ENCODE assay signal across 27 cellular contexts in the genomic region with DNA sequence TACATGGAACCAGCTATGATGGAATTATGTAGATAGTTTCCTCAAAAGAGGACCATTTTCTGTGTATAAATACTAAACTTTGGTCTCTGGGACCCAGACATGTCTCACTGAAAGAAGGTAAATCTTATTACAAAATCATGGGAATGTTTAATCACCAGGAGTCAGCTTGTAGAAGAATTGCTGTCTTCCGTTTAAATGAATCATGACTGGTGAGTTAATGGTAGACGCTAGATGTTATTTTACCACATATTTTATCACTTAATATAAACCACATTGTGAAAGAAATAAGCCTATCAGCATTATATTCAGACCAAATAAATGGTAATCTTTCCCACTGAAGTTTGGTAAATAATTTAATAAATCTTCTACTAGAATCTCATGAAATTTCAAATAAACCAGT.
"Had no signal": no experiment of that assay in that cellular context is flagged by ENCODE, and none has a peak within 500 bp of the region (broad histone marks: within the 10 kb centered on the region; RNA-seq: fewer than 3 reads in every experiment).

No MANE protein-coding gene starts in this region.

- H3K27me3 ChIP-seq: breast epithelium, SJSA1 had no signal

- DNase-seq: activated CD4-positive, alpha-beta memory T cell treated with anti-CD3 and anti-CD28 coated beads for 36 hours; activated CD4-positive, alpha-beta T cell treated with anti-CD3 and anti-CD28 coated beads, Interleukin-2, amount 10 ng/mL, durations not matched to agents 7 days and 5 days; activated CD4-positive, CD25-positive, alpha-beta regulatory T cell; activated gamma-delta T cell; activated naive CD4-positive, alpha-beta T cell treated with anti-CD3 and anti-CD28 coated beads, Interleukin-2, amount 10 ng/mL, durations not matched to agents 7 days and 5 days; activated naive CD8-positive, alpha-beta T cell treated with anti-CD3 and anti-CD28 coated beads for 36 hours; activated T-cell treated with anti-CD3 and anti-CD28 coated beads for 4 hours; activated T-cell treated with anti-CD3 and anti-CD28 coated beads, Interleukin-2, amount 50 U/mL, for 48 hours; aorta; caudate nucleus; NCI-H1048; NCI-H146; NCI-H2081 treated with DMSO at 0.1 percent for 48 hours; NCI-H2227 treated with DMSO at 0.1 percent for 48 hours; NCI-H69; NK-92 treated with Interleukin-12 subunit alpha and Interleukin-12 subunit beta, amount 100 ng/mL, for 24 hours; OCI-M1; Right ventricle myocardium superior; T-helper 17 cell; T-helper 9 cell had no signal

- H3K4me1 Mint-ChIP-seq: activated CD4-positive, alpha-beta T cell treated with anti-CD3 and anti-CD28 coated beads, Interleukin-2, amount 10 ng/mL, durations not matched to agents 7 days and 5 days; activated naive CD4-positive, alpha-beta T cell treated with anti-CD3 and anti-CD28 coated beads, Interleukin-2, amount 10 ng/mL, durations not matched to agents 7 days and 5 days; activated naive CD8-positive, alpha-beta T cell treated with anti-CD3 and anti-CD28 coated beads for 36 hours; activated T-helper 17 cell treated with anti-CD3 and anti-CD28 coated beads, Interleukin-2, amount 50 U/mL, for 72 hours; T-helper 17 cell had no signal

- H3K4me3 Mint-ChIP-seq: activated CD4-positive, alpha-beta memory T cell treated with anti-CD3 and anti-CD28 coated beads for 36 hours; activated CD4-positive, alpha-beta T cell treated with anti-CD3 and anti-CD28 coated beads, Interleukin-2, amount 10 ng/mL, durations not matched to agents 7 days and 5 days; activated naive CD4-positive, alpha-beta T cell treated with anti-CD3 and anti-CD28 coated beads, Interleukin-2, amount 10 ng/mL, durations not matched to agents 7 days and 5 days; activated naive CD8-positive, alpha-beta T cell treated with anti-CD3 and anti-CD28 coated beads for 36 hours; activated T-helper 17 cell treated with anti-CD3 and anti-CD28 coated beads, Interleukin-2, amount 50 U/mL, for 72 hours; T-helper 17 cell had no signal

- H3K4me1 ChIP-seq: breast epithelium, SJSA1 had no signal

- ATAC-seq: activated T-helper 17 cell treated with anti-CD3 and anti-CD28 coated beads, Interleukin-2, amount 50 U/mL, for 72 hours; Panc1; SK-N-SH treated with all-trans-retinoic acid at 6 μM for 48 hours; T-helper 17 cell had no signal

- H3K9me3 Mint-ChIP-seq: activated CD4-positive, alpha-beta memory T cell treated with anti-CD3 and anti-CD28 coated beads for 36 hours; activated CD4-positive, alpha-beta T cell treated with anti-CD3 and anti-CD28 coated beads, Interleukin-2, amount 10 ng/mL, durations not matched to agents 7 days and 5 days; activated T-helper 17 cell treated with anti-CD3 and anti-CD28 coated beads, Interleukin-2, amount 50 U/mL, for 72 hours had no signal

- H3K27ac Mint-ChIP-seq: activated CD4-positive, alpha-beta memory T cell treated with anti-CD3 and anti-CD28 coated beads for 36 hours; activated CD4-positive, alpha-beta T cell treated with anti-CD3 and anti-CD28 coated beads, Interleukin-2, amount 10 ng/mL, durations not matched to agents 7 days and 5 days; activated naive CD4-positive, alpha-beta T cell treated with anti-CD3 and anti-CD28 coated beads, Interleukin-2, amount 10 ng/mL, durations not matched to agents 7 days and 5 days; activated naive CD8-positive, alpha-beta T cell treated with anti-CD3 and anti-CD28 coated beads for 36 hours; activated T-helper 17 cell treated with anti-CD3 and anti-CD28 coated beads, Interleukin-2, amount 50 U/mL, for 72 hours; T-helper 17 cell had no signal

- H3K36me3 ChIP-seq: breast epithelium, SJSA1 had no signal

- H3K27ac ChIP-seq: breast epithelium, RWPE1, SJSA1, VCaP had no signal

- H3K27me3 Mint-ChIP-seq: activated CD4-positive, alpha-beta memory T cell treated with anti-CD3 and anti-CD28 coated beads for 36 hours; activated CD4-positive, alpha-beta T cell treated with anti-CD3 and anti-CD28 coated beads, Interleukin-2, amount 10 ng/mL, durations not matched to agents 7 days and 5 days; activated naive CD4-positive, alpha-beta T cell treated with anti-CD3 and anti-CD28 coated beads, Interleukin-2, amount 10 ng/mL, durations not matched to agents 7 days and 5 days; activated naive CD8-positive, alpha-beta T cell treated with anti-CD3 and anti-CD28 coated beads for 36 hours; activated T-helper 17 cell treated with anti-CD3 and anti-CD28 coated beads, Interleukin-2, amount 50 U/mL, for 72 hours; T-helper 17 cell had no signal

- H3K9me3 ChIP-seq: breast epithelium, SJSA1 had no signal

- H3K36me3 Mint-ChIP-seq: activated CD4-positive, alpha-beta memory T cell treated with anti-CD3 and anti-CD28 coated beads for 36 hours; activated naive CD4-positive, alpha-beta T cell treated with anti-CD3 and anti-CD28 coated beads, Interleukin-2, amount 10 ng/mL, durations not matched to agents 7 days and 5 days; activated naive CD8-positive, alpha-beta T cell treated with anti-CD3 and anti-CD28 coated beads for 36 hours had no signal

- H3K4me3 ChIP-seq: breast epithelium, SJSA1 had no signal
